ENCODE assay signal across 1 cellular context in genomic region chrX:65534450-65535292, GRCh38.
TF ChIP-seq lines count a peak whose summit lies in the region.

LAS1L (minus strand) TSS chrX:65534787; CDS start chrX:65534715, 72 bp downstream.

TF ChIP-seq in HepG2, 621 proteins besides CTCF, POLR2A, EP300 and RAD21 (continued from another document and continues in another):
- peak; percentile 84 for TF ChIP-seq KDM5A (IDR thresholded peaks at IDR 0.05; ENCODE audit: borderline replicate concordance, low read length)
- TF ChIP-seq SMAD1 (CRISPR knock-in tag; IDR thresholded peaks at IDR 0.05; ENCODE audit: borderline replicate concordance, low read depth), result no peak
- TF ChIP-seq TARDBP (CRISPR knock-in tag; IDR thresholded peaks at IDR 0.05), result 0 out of 2 replicates have a peak, but pooled peaks have one; percentile 22
- no peak for TF ChIP-seq ZNF530 (CRISPR knock-in tag; IDR thresholded peaks at IDR 0.05; ENCODE audit: low read depth)
- peak; percentile 61; the same call in 1 of the 2 replicates for TF ChIP-seq ETV5 (CRISPR knock-in tag; IDR thresholded peaks at IDR 0.05; ENCODE audit: borderline replicate concordance)
- no peak for TF ChIP-seq ZNF382 (CRISPR knock-in tag; IDR thresholded peaks at IDR 0.05; ENCODE audit: borderline replicate concordance)
- TF ChIP-seq ZSCAN12 (CRISPR knock-in tag; IDR thresholded peaks at IDR 0.05), result no peak
- no peak for TF ChIP-seq FOXC1 (CRISPR knock-in tag; IDR thresholded peaks at IDR 0.05; ENCODE audit: borderline replicate concordance)
- TF ChIP-seq CAMTA2 (CRISPR knock-in tag; IDR thresholded peaks at IDR 0.05; ENCODE audit: borderline replicate concordance), result no peak
- peak; percentile 29 for TF ChIP-seq TEAD3 (CRISPR knock-in tag; optimal IDR thresholded peaks at IDR 0.05; ENCODE audit: borderline replicate concordance)
- TF ChIP-seq ZNF761 (CRISPR knock-in tag; conservative IDR thresholded peaks at IDR 0.05), result no peak
- peak; percentile 84; the same call in 1 of the 2 replicates for TF ChIP-seq EHMT2 (IDR thresholded peaks at IDR 0.05; ENCODE audit: borderline replicate concordance, low read depth, low read length)
- TF ChIP-seq POGZ (CRISPR knock-in tag; IDR thresholded peaks at IDR 0.05), result peak; percentile 93
- no peak for TF ChIP-seq SNRNP70 (IDR thresholded peaks at IDR 0.05; ENCODE audit: low read depth, low read length)
- TF ChIP-seq ZNF280B (CRISPR knock-in tag; IDR thresholded peaks at IDR 0.05; ENCODE audit: borderline replicate concordance), result no peak
- no peak for TF ChIP-seq XBP1 (CRISPR knock-in tag; IDR thresholded peaks at IDR 0.05)
- TF ChIP-seq PAXIP1 (CRISPR knock-in tag; conservative IDR thresholded peaks at IDR 0.05), result peak; percentile 24; the same call in 1 of the 2 replicates
- TF ChIP-seq ZNF124 (CRISPR knock-in tag; IDR thresholded peaks at IDR 0.05), result no peak
- peak; percentile 53; the same call in 1 of the 2 replicates for TF ChIP-seq MYC (CRISPR knock-in tag; IDR thresholded peaks at IDR 0.05; ENCODE audit: borderline replicate concordance)
- TF ChIP-seq KLF12 (CRISPR knock-in tag; IDR thresholded peaks at IDR 0.05; ENCODE audit: borderline replicate concordance), result no peak
- no peak for TF ChIP-seq ZNF275 (CRISPR knock-in tag; IDR thresholded peaks at IDR 0.05; ENCODE audit: borderline replicate concordance)
- no peak for TF ChIP-seq AHDC1 (CRISPR knock-in tag; IDR thresholded peaks at IDR 0.05; ENCODE audit: borderline replicate concordance)
- TF ChIP-seq ZNF589 (CRISPR knock-in tag; conservative IDR thresholded peaks at IDR 0.05), result no peak
- TF ChIP-seq ZFP36L1 (CRISPR knock-in tag; IDR thresholded peaks at IDR 0.05), result no peak
- TF ChIP-seq E2F1 (CRISPR knock-in tag; IDR thresholded peaks at IDR 0.05), result peak; percentile 67
- TF ChIP-seq CBX5 (CRISPR knock-in tag; IDR thresholded peaks at IDR 0.05; ENCODE audit: borderline replicate concordance), result peak; percentile 44; the same call in 1 of the 2 replicates
- peak; percentile 23 for TF ChIP-seq TBL1XR1 (IDR thresholded peaks at IDR 0.05; ENCODE audit: borderline replicate concordance, low read length, partially characterized antibody)
- TF ChIP-seq RXRB (CRISPR knock-in tag; IDR thresholded peaks at IDR 0.05; ENCODE audit: borderline replicate concordance), result no peak
- TF ChIP-seq ZFY (CRISPR knock-in tag; IDR thresholded peaks at IDR 0.05), result peak; percentile 72
- no peak for TF ChIP-seq MLX (CRISPR knock-in tag; IDR thresholded peaks at IDR 0.05)
- TF ChIP-seq JUN (CRISPR knock-in tag; IDR thresholded peaks at IDR 0.05), result no peak
- peak; percentile 52; the same call in 1 of the 2 replicates for TF ChIP-seq RNF2 (conservative IDR thresholded peaks at IDR 0.05; ENCODE audit: low read depth)
- 0 out of 4 replicates have a peak, but pooled peaks of 1 of the 2 experiments have one; percentile 36 for TF ChIP-seq REST (IDR thresholded peaks at IDR 0.05; ENCODE audit: borderline replicate concordance in 1 of 2, low read depth in 1 of 2, low read length in 2 of 2)
- no peak for TF ChIP-seq ELF4 (CRISPR knock-in tag; IDR thresholded peaks at IDR 0.05; ENCODE audit: borderline replicate concordance)
- no peak for TF ChIP-seq RNF219 (CRISPR knock-in tag; IDR thresholded peaks at IDR 0.05)
- TF ChIP-seq ZNF292 (CRISPR knock-in tag; IDR thresholded peaks at IDR 0.05; ENCODE audit: borderline replicate concordance, low read depth), result 0 out of 2 replicates have a peak, but pooled peaks have one; percentile 25
- TF ChIP-seq POLR2G (IDR thresholded peaks at IDR 0.05; ENCODE audit: low read depth, low read length), result peak; percentile 67
- TF ChIP-seq RFXAP (CRISPR knock-in tag; IDR thresholded peaks at IDR 0.05; ENCODE audit: borderline replicate concordance), result no peak
- no peak; the same call in 1 of the 2 replicates for TF ChIP-seq NR0B2 (CRISPR knock-in tag; IDR thresholded peaks at IDR 0.05)
- TF ChIP-seq CBX1 (IDR thresholded peaks at IDR 0.05; ENCODE audit: low read depth), result no peak
